Comparison of ENCODE assay signal across 18 cellular contexts in genomic region chr1:240844466-240844865, GRCh38.
A peak's percentile ranks its signal among the peaks of the same experiment; 100 is the strongest.
DNase-seq lines count a peak whose midpoint lies in the region; ATAC-seq and TF ChIP-seq lines count a peak whose summit lies in the region.
"Had no signal": no experiment of that assay in that cellular context is flagged by ENCODE, and none has a peak within 500 bp of the region (broad histone marks: within the 10 kb centered on the region; RNA-seq: fewer than 3 reads in every experiment).

No MANE protein-coding gene starts in this region.

- peaks cover 21% of the 10 kb centered on the region for H3K27me3 ChIP-seq in PC-3 (ENCODE audit: low read length)

- H3K9me2 ChIP-seq in PC-3 (replicated peaks; ENCODE audit: low read length), result no peaks in the 10 kb centered on the region

- no peak overlapping the region for H3K27ac Mint-ChIP-seq in HFFc6
- no peak overlapping the region for H3K27ac Mint-ChIP-seq in type B pancreatic cell
- H3K27ac Mint-ChIP-seq: CD4-positive, alpha-beta memory T cell had no signal

- H3K4me3 ChIP-seq in PC-3 (ENCODE audit: low read length), result no peak overlapping the region

- H3K79me2 ChIP-seq in PC-3 (ENCODE audit: low read length), result no peaks in the 10 kb centered on the region

- H3K36me3 Mint-ChIP-seq in HFFc6 (ENCODE audit: low read depth) (no peaks in the 10 kb centered on the region), type B pancreatic cell (no peaks in the 10 kb centered on the region)
- H3K36me3 Mint-ChIP-seq: CD4-positive, alpha-beta memory T cell had no signal

- POLR2A ChIA-PET in PC-3 (lab: Charles Lee; ENCODE audit: unreplicated experiment), result no interaction called here
- POLR2A ChIA-PET in HEK293T (lab: Yijun Ruan, JAX), result no interaction called here

- no peaks in the 10 kb centered on the region for H3K36me3 ChIP-seq in PC-3 (ENCODE audit: low read depth, low read length)

- H3K4me1 ChIP-seq in PC-3 (ENCODE audit: insufficient read depth, low read length), result 0 out of 2 replicates have a peak, but pooled peaks cover 5% of the 10 kb centered on the region

- ATAC-seq in PC-3, result no peak
- no peak for ATAC-seq in Right ventricle myocardium superior (ENCODE audit: poor library complexity)

- H3K9me3 ChIP-seq in PC-3 (ENCODE audit: low read length), result no peaks in the 10 kb centered on the region

- H3K27me3 Mint-ChIP-seq in HFFc6 (ENCODE audit: insufficient read depth) (no peaks in the 10 kb centered on the region; the same call in 1 of the 2 replicates), type B pancreatic cell (peaks cover 8% of the 10 kb centered on the region)

- DNase-seq in Ammon's horn (ENCODE audit: low spot score) (peak; percentile 14), HFFc6 (no peak), PC-3 (no peak), cerebellum (ENCODE audit: low spot score) (peak; percentile 64), HEK293T (ENCODE audit: extremely low spot score) (no peak), type B pancreatic cell (ENCODE audit: extremely low spot score, unreplicated experiment) (no peak), Right ventricle myocardium superior (no peak)
- no peak for DNase-seq in central memory CD4-positive, alpha-beta T cell
- DNase-seq: AML-193; Calu3; CD4-positive, alpha-beta memory T cell; COR-L47; DMS153; DND-41; GF-D8; H7; HCEC 1CT had no signal

- intact Hi-C loops in PC-3 (cut with micrococcal nuclease), result no loop called here
- intact Hi-C loops in Right ventricle myocardium superior (cut with DNase I), result no loop called here

- no peaks in the 10 kb centered on the region for H3K9me3 Mint-ChIP-seq in HFFc6
- H3K9me3 Mint-ChIP-seq in type B pancreatic cell, result no peaks in the 10 kb centered on the region

- no TSS peak for BruUV-seq in PC-3 (replicated peaks; lab: Mats Ljungman, UMichigan)

- TF ChIP-seq CTCF in HFFc6 (IDR thresholded peaks at IDR 0.05) (no peak), PC-3 (conservative IDR thresholded peaks at IDR 0.05; ENCODE audit: low read depth, low read length) (no peak), type B pancreatic cell (conservative IDR thresholded peaks at IDR 0.05) (no peak)

- no peaks in the 10 kb centered on the region for H4K20me1 ChIP-seq in PC-3 (ENCODE audit: low read length)

- H3K27ac ChIP-seq in PC-3 (ENCODE audit: low read length), result no peak overlapping the region
- H3K27ac ChIP-seq: 22Rv1 had no signal

- H3K4me3 Mint-ChIP-seq in HFFc6, result peak overlapping the region; percentile 62; the same call in 1 of the 2 replicates
- H3K4me3 Mint-ChIP-seq in type B pancreatic cell, result no peak overlapping the region
- H3K4me3 Mint-ChIP-seq: CD4-positive, alpha-beta memory T cell had no signal

- 0 out of 2 replicates have a peak overlapping the region, but pooled peaks have one; percentile 74 for H3K4me2 ChIP-seq in PC-3 (ENCODE audit: low read length)

- no peaks in the 10 kb centered on the region for H3F3A ChIP-seq in PC-3 (ENCODE audit: low read length, unreplicated experiment)

- H3K4me1 Mint-ChIP-seq in HFFc6 (ENCODE audit: low read depth), result peaks cover 24% of the 10 kb centered on the region
- no peaks in the 10 kb centered on the region for H3K4me1 Mint-ChIP-seq in type B pancreatic cell (ENCODE audit: unreplicated experiment)
- H3K4me1 Mint-ChIP-seq: CD4-positive, alpha-beta memory T cell had no signal

- CTCF ChIA-PET in PC-3 (lab: Charles Lee), result interaction anchor here (0.6 kb wide), 1 partner anchor 105 kb away, joined by 7 read pairs; no protein-coding TSS in a partner anchor
- CTCF ChIA-PET in HEK293T (lab: Yijun Ruan, JAX), result no interaction called here

- H2AFZ ChIP-seq in PC-3 (ENCODE audit: low read length), result peak overlapping the region; percentile 68

- no peak overlapping the region for H3K9ac ChIP-seq in PC-3 (ENCODE audit: low read length)

TF ChIP-seq in HEK293T, 16 proteins besides CTCF, POLR2A, EP300 and RAD21:
- no peak for TF ChIP-seq BHLHE40 (IDR thresholded peaks at IDR 0.05; ENCODE audit: borderline replicate concordance)
- TF ChIP-seq SP1 (IDR thresholded peaks at IDR 0.05), result no peak
- no peak for TF ChIP-seq ZNF384 (IDR thresholded peaks at IDR 0.05)
- no peak for TF ChIP-seq FOXA1 (IDR thresholded peaks at IDR 0.05)
- no peak for TF ChIP-seq FOXM1 (IDR thresholded peaks at IDR 0.05; ENCODE audit: borderline replicate concordance)
- TF ChIP-seq FOXK2 (IDR thresholded peaks at IDR 0.05), result no peak
- no peak for TF ChIP-seq ELF4 (IDR thresholded peaks at IDR 0.05)
- TF ChIP-seq CTBP1 (IDR thresholded peaks at IDR 0.05; ENCODE audit: borderline replicate concordance), result no peak
- no peak for TF ChIP-seq SUZ12 (IDR thresholded peaks at IDR 0.05)
- no peak for TF ChIP-seq NFRKB (IDR thresholded peaks at IDR 0.05)
- no peak for TF ChIP-seq HDGF (IDR thresholded peaks at IDR 0.05; ENCODE audit: borderline replicate concordance)
- TF ChIP-seq TARDBP (IDR thresholded peaks at IDR 0.05), result no peak
- TF ChIP-seq LEF1 (IDR thresholded peaks at IDR 0.05; ENCODE audit: borderline replicate concordance), result no peak
- no peak for TF ChIP-seq PKNOX1 (IDR thresholded peaks at IDR 0.05)
- no peak for TF ChIP-seq ARNT (IDR thresholded peaks at IDR 0.05)
- no peak for TF ChIP-seq L3MBTL2 (conservative IDR thresholded peaks at IDR 0.05)

Comparison
In these comparisons a context has a peak if more than half of its experiments do, and no peak if none do; other contexts are left out.
1. DNase-seq: peak in Ammon's horn (single experiment) and cerebellum (single experiment); none in HFFc6 (single experiment), PC-3 (single experiment), HEK293T (single experiment), central memory CD4-positive, alpha-beta T cell (single experiment), type B pancreatic cell (single experiment) and Right ventricle myocardium superior (single experiment).